17 cellular contexts compared by ENCODE assay signal in genomic region chr10:26502988-26503387, GRCh38.
"Had no signal": no experiment of that assay in that cellular context is flagged by ENCODE, and none has a peak within 500 bp of the region (broad histone marks: within the 10 kb centered on the region; RNA-seq: fewer than 3 reads in every experiment).

No MANE protein-coding gene starts in this region.

- H3K27ac Mint-ChIP-seq: type B pancreatic cell had no signal

- H3K4me3 Mint-ChIP-seq: activated CD4-positive, alpha-beta T cell treated with anti-CD3 and anti-CD28 coated beads, Interleukin-2, amount 10 ng/mL, durations not matched to agents 24 days and 14 days; activated CD8-positive, alpha-beta T cell treated with anti-CD3 and anti-CD28 coated beads, Interleukin-2, amount 10 ng/mL, durations not matched to agents 7 days and 5 days; naive B cell; type B pancreatic cell had no signal

- H3K36me3 Mint-ChIP-seq: type B pancreatic cell had no signal

- H3K9me3 Mint-ChIP-seq: activated CD4-positive, alpha-beta T cell treated with anti-CD3 and anti-CD28 coated beads, Interleukin-2, amount 10 ng/mL, durations not matched to agents 24 days and 14 days; activated T-helper 2 cell treated with anti-CD3 and anti-CD28 coated beads, Interferon-gamma antibody, Interleukin-2, Interleukin-4, amounts not matched to agents 10 μg/mL and 5 μg/mL and 100 μg/mL, durations not matched to agents 14 hours and 24 hours and 36 hours; naive B cell; type B pancreatic cell had no signal

- H3K4me3 ChIP-seq: hepatocyte, suprapubic skin had no signal

- ATAC-seq: activated CD8-positive, alpha-beta T cell treated with anti-CD3 and anti-CD28 coated beads, Interleukin-2, amount 10 ng/mL, durations not matched to agents 7 days and 5 days; left lobe of liver; stimulated activated naive CD8-positive, alpha-beta T cell treated with anti-CD3 and anti-CD28 coated beads, Interleukin-15, Interleukin-2, amounts not matched to agents 100 U/mL and 50 U/mL, for 24 hours had no signal

- H3K27me3 Mint-ChIP-seq: activated CD4-positive, alpha-beta T cell treated with anti-CD3 and anti-CD28 coated beads, Interleukin-2, amount 10 ng/mL, durations not matched to agents 24 days and 14 days; naive B cell; type B pancreatic cell had no signal

- DNase-seq: activated CD4-positive, alpha-beta T cell treated with anti-CD3 and anti-CD28 coated beads, Interleukin-2, amount 10 ng/mL, durations not matched to agents 24 days and 14 days; activated CD4-positive, CD25-positive, alpha-beta regulatory T cell; activated CD8-positive, alpha-beta memory T cell treated with anti-CD3 and anti-CD28 coated beads, Interleukin-2, amount 50 U/mL, for 4 hours; activated CD8-positive, alpha-beta T cell treated with anti-CD3 and anti-CD28 coated beads, Interleukin-2, amount 10 ng/mL, durations not matched to agents 7 days and 5 days; aorta; erythroblast; islet precursor cell; mammary epithelial cell; naive B cell; nucleus accumbens; stimulated activated CD4-positive, alpha-beta T cell treated with anti-CD3 and anti-CD28 coated beads, Interleukin-2, amount 100 ng/mL, for 48 hours; stimulated activated naive CD8-positive, alpha-beta T cell treated with anti-CD3 and anti-CD28 coated beads, Interleukin-15, Interleukin-2, amounts not matched to agents 100 U/mL and 50 U/mL, for 24 hours had no signal
